In the genomic region with DNA sequence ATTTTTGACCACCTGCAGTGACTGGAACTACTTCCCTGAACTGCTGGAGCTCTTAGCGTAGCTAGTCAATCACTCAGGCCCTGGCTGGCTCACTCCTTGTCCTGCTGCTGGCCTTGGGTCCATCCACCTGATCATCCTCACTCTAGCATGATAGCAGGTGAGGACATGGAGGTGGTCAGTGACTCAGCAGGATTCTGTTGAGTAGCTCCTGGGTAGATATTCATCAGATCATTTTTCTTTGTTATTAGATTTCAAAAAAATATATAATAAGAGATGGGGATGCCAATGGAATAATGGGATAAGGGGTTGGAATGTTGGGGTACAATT, we compare ENCODE assay signal across 13 cellular contexts. TPM values are rescaled to one million over a fixed set of nuclear protein-coding genes. Genes with fewer than 3 reads are reported as not detected.
DNase-seq lines count a peak whose midpoint lies in the region; ATAC-seq and TF ChIP-seq lines count a peak whose summit lies in the region.
"Had no signal": no experiment of that assay in that cellular context is flagged by ENCODE, and none has a peak within 500 bp of the region (broad histone marks: within the 10 kb centered on the region; RNA-seq: fewer than 3 reads in every experiment).

No MANE protein-coding gene starts in this region.

- peaks cover 52% of the 10 kb centered on the region for H3K4me1 Mint-ChIP-seq in memory B cell

- H3K9me3 Mint-ChIP-seq in memory B cell = peaks cover 3% of the 10 kb centered on the region
- H3K9me3 Mint-ChIP-seq: GM23338 had no signal

- BruUV-seq in OCI-LY7 (replicated peaks; lab: Mats Ljungman, UMichigan) = no TSS peak

- H3K9me3 ChIP-seq in OCI-LY7 (ENCODE audit: low read length) = no peaks in the 10 kb centered on the region

- H3K4me1 ChIP-seq in OCI-LY7 (ENCODE audit: insufficient read depth, low read length, poor library complexity, severe bottlenecking) = peaks cover 73% of the 10 kb centered on the region

- H3K36me3 Mint-ChIP-seq in memory B cell = peaks cover 2% of the 10 kb centered on the region

- H3K27ac Mint-ChIP-seq in memory B cell = peak overlapping the region; percentile 67
- H3K27ac Mint-ChIP-seq: GM23338 had no signal

- no peaks in the 10 kb centered on the region for H3K27me3 Mint-ChIP-seq in memory B cell

- no peak overlapping the region for H3K4me3 Mint-ChIP-seq in memory B cell
- H3K4me3 Mint-ChIP-seq: GM23338 had no signal

- POLR2A ChIA-PET in OCI-LY7 (lab: Charles Lee) = interaction anchor here (0.7 to 3.4 kb wide), 9 partner anchors 11 to 208 kb away, joined by 3 to 28 read pairs (median 7); partner anchors contain the start of gene SEMA4D

- H3K4me3 ChIP-seq in GM12865 (ENCODE audit: low read depth, low read length) (peak overlapping the region; percentile 47), OCI-LY7 (ENCODE audit: low read depth, low read length, poor library complexity, severe bottlenecking) (peak overlapping the region; percentile 54)
- H3K4me3 ChIP-seq: GM23338, SK-N-MC had no signal

- no peaks in the 10 kb centered on the region for H3K9me2 ChIP-seq in OCI-LY7 (ENCODE audit: insufficient read depth, low read length)

- H3K79me2 ChIP-seq in OCI-LY7 (ENCODE audit: insufficient read depth, low read depth, low read length) = no peaks in the 10 kb centered on the region

- H2AFZ ChIP-seq in OCI-LY7 (ENCODE audit: low read length) = peak overlapping the region; percentile 76; the same call in 1 of the 2 replicates

- H3K4me2 ChIP-seq in OCI-LY7 (ENCODE audit: low read length) = peak overlapping the region; percentile 79
- H3K4me2 ChIP-seq: GM23338 had no signal

- intact Hi-C loops in OCI-LY7 (cut with micrococcal nuclease; ENCODE audit: unreplicated experiment) = loop anchor here (1.0 kb wide), 1 partner anchor 19 kb away; no protein-coding TSS in a partner anchor

- ATAC-seq in GM21529 (IDR thresholded peaks at IDR 0.05; ENCODE audit: unreplicated experiment) (peak; percentile 11), memory B cell (ENCODE audit: low read depth) (peak; percentile 13), HG03439 (IDR thresholded peaks at IDR 0.05; ENCODE audit: unreplicated experiment) (no peak), GM19328 (IDR thresholded peaks at IDR 0.05; ENCODE audit: unreplicated experiment) (no peak), GM21786 (IDR thresholded peaks at IDR 0.05; ENCODE audit: unreplicated experiment) (no peak)

- peak overlapping the region; percentile 82 for H3K27ac ChIP-seq in OCI-LY7 (ENCODE audit: low read depth, low read length, poor library complexity, severe bottlenecking)
- H3K27ac ChIP-seq: SK-N-MC had no signal

- H3K36me3 ChIP-seq in OCI-LY7 (ENCODE audit: insufficient read depth, low read length) = no peaks in the 10 kb centered on the region

- TF ChIP-seq CTCF in GM12865 (IDR thresholded peaks at IDR 0.05; ENCODE audit: insufficient read depth, low read depth, low read length, missing control alignments) (no peak), OCI-LY7 (conservative IDR thresholded peaks at IDR 0.05; ENCODE audit: low read length) (no peak)

- CTCF ChIA-PET in OCI-LY7 (lab: Charles Lee; ENCODE audit: unreplicated experiment) = interaction anchor here (1.0 kb wide), 1 partner anchor 26 kb away, joined by 3 read pairs; no protein-coding TSS in a partner anchor

- no peaks in the 10 kb centered on the region for H4K20me1 ChIP-seq in OCI-LY7 (ENCODE audit: insufficient read depth, low read length)

- DNase-seq in GM12865 (ENCODE audit: low read depth) (no peak), OCI-LY7 (ENCODE audit: low spot score) (no peak), memory B cell (ENCODE audit: low spot score in 2 of 2) (no peak), NCI-H345 (lab: John Stamatoyannopoulos, UW) (no peak)
- DNase-seq: islet precursor cell, NCI-H82, occipital lobe had no signal

RNA-seq across cellular contexts. Expression of gene SEMA4D, which starts 25.0 kb away (rescaled TPM):
- total RNA-seq in OCI-LY7 (2014; rRNA removed; shearing (Covaris generic)) = 28.5 and 33.7 TPM in 2 replicates
- total RNA-seq in OCI-LY7 (2022) = 52.8 and 60.5 TPM in 2 replicates

Comparison
In these comparisons a context has a peak if more than half of its experiments do, and no peak if none do; other contexts are left out.
1. ATAC-seq: peak in GM21529 (single experiment) and memory B cell (single experiment); none in HG03439 (single experiment), GM19328 (single experiment) and GM21786 (single experiment).